Comparison of ENCODE assay signal across 28 cellular contexts in the genomic region with DNA sequence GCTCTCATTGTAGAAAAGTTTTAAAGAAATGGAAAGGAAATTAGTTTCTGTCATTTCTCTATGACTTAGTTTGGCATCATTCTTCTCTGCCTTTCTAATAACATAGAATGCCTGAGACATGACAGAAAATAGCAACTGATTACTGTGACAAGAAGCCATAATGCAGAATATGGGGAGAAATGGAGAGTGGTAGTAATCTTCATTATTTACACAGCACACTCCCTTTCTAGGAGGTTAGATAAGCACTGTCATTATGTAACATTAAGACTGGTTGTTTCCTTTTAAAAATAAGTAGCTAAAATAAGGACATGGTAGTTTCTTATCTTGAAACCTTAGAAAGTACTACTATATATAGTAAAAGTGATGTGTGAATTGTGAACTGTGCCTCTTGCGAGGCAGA.
"Had no signal": no experiment of that assay in that cellular context is flagged by ENCODE, and none has a peak within 500 bp of the region (broad histone marks: within the 10 kb centered on the region; RNA-seq: fewer than 3 reads in every experiment).

No MANE protein-coding gene starts in this region.

- DNase-seq: stimulated activated CD4-positive, alpha-beta T cell treated with anti-CD3 and anti-CD28 coated beads, Interleukin-2, amount 100 ng/mL, for 48 hours; stimulated activated CD4-positive, alpha-beta T cell treated with anti-CD3 and anti-CD28 coated beads, Interleukin-4, amount 100 ng/mL, for 1 hour; stimulated activated CD4-positive, alpha-beta T cell treated with anti-CD3 and anti-CD28 coated beads, Interleukin-4, amount 100 ng/mL, for 24 hours; stimulated activated CD4-positive, alpha-beta T cell treated with anti-CD3 and anti-CD28 coated beads, Interleukin-4, amount 100 ng/mL, for 4 hours; stimulated activated CD8-positive, alpha-beta memory T cell treated with anti-CD3 and anti-CD28 coated beads, Interleukin-4, amount 100 ng/mL, for 48 hours; stimulated activated naive B cell treated with anti-CD40 and anti-IgM and Interleukin-4, amounts not matched to agents 10 μg/mL and 1 μg/mL and 100 μg/mL, for 72 hours; stimulated activated naive CD4-positive, alpha-beta T cell; stimulated activated naive CD4-positive, alpha-beta T cell treated with Interleukin-2 at 50 U/mL for 16 hours; stimulated activated naive CD8-positive, alpha-beta T cell treated with anti-CD3 and anti-CD28 coated beads, Interleukin-15, amount 100 ng/mL, for 72 hours; stimulated activated naive CD8-positive, alpha-beta T cell treated with anti-CD3 and anti-CD28 coated beads, Interleukin-15, Interleukin-2, amounts not matched to agents 100 U/mL and 50 U/mL, for 24 hours; stomach; substantia nigra; testis; thyroid gland; tibial artery; transverse colon; trophoblast cell; upper lobe of left lung; upper lobe of right lung; uterus had no signal

- H3K27ac Mint-ChIP-seq: stimulated activated effector memory CD8-positive, alpha-beta T cell treated with anti-CD3 and anti-CD28 coated beads, Interleukin-12 subunit alpha, Interleukin-12 subunit beta, amount 100 ng/mL, for 72 hours; stimulated activated memory B cell treated with anti-CD40 and anti-IgM and Interleukin-4, amounts not matched to agents 10 μg/mL and 1 μg/mL and 100 μg/mL, for 72 hours; stimulated activated naive B cell treated with anti-CD40 and anti-IgM and Interleukin-4, amounts not matched to agents 10 μg/mL and 1 μg/mL and 100 μg/mL, for 72 hours; stimulated activated naive CD8-positive, alpha-beta T cell treated with anti-CD3 and anti-CD28 coated beads, Interleukin-15, amount 100 ng/mL, for 72 hours; stimulated activated naive CD8-positive, alpha-beta T cell treated with anti-CD3 and anti-CD28 coated beads, Interleukin-15, Interleukin-2, amounts not matched to agents 100 ng/mL and 50 ng/mL, for 24 hours; type B pancreatic cell had no signal

- H3K4me3 ChIP-seq: stomach, suprapubic skin, testis, thoracic aorta, thyroid gland, tibial artery, tibial nerve, transverse colon, upper lobe of left lung, upper lobe of right lung, uterus, vagina had no signal

- H3K27me3 Mint-ChIP-seq: stimulated activated memory B cell treated with anti-CD40 and anti-IgM and Interleukin-4, amounts not matched to agents 10 μg/mL and 1 μg/mL and 100 μg/mL, for 72 hours; stimulated activated naive B cell treated with anti-CD40 and anti-IgM and Interleukin-4, amounts not matched to agents 10 μg/mL and 1 μg/mL and 100 μg/mL, for 72 hours; stimulated activated naive CD8-positive, alpha-beta T cell treated with anti-CD3 and anti-CD28 coated beads, Interleukin-15, amount 100 ng/mL, for 72 hours; stimulated activated naive CD8-positive, alpha-beta T cell treated with anti-CD3 and anti-CD28 coated beads, Interleukin-15, Interleukin-2, amounts not matched to agents 100 ng/mL and 50 ng/mL, for 24 hours; type B pancreatic cell had no signal

- H3K36me3 Mint-ChIP-seq: stimulated activated effector memory CD8-positive, alpha-beta T cell treated with anti-CD3 and anti-CD28 coated beads, Interleukin-12 subunit alpha, Interleukin-12 subunit beta, amount 100 ng/mL, for 72 hours; stimulated activated memory B cell treated with anti-CD40 and anti-IgM and Interleukin-4, amounts not matched to agents 10 μg/mL and 1 μg/mL and 100 μg/mL, for 72 hours; stimulated activated naive B cell treated with anti-CD40 and anti-IgM and Interleukin-4, amounts not matched to agents 10 μg/mL and 1 μg/mL and 100 μg/mL, for 72 hours; type B pancreatic cell had no signal

- ATAC-seq: stimulated activated effector memory CD8-positive, alpha-beta T cell treated with anti-CD3 and anti-CD28 coated beads, Interleukin-12 subunit alpha, Interleukin-12 subunit beta, amount 100 ng/mL, for 72 hours; stimulated activated memory B cell treated with anti-CD40 and anti-IgM and Interleukin-4, amounts not matched to agents 10 μg/mL and 1 μg/mL and 100 μg/mL, for 72 hours; stimulated activated naive B cell treated with anti-CD40 and anti-IgM and Interleukin-4, amounts not matched to agents 10 μg/mL and 1 μg/mL and 100 μg/mL, for 72 hours; stimulated activated naive CD8-positive, alpha-beta T cell treated with anti-CD3 and anti-CD28 coated beads, Interleukin-15, amount 100 ng/mL, for 72 hours; stimulated activated naive CD8-positive, alpha-beta T cell treated with anti-CD3 and anti-CD28 coated beads, Interleukin-15, Interleukin-2, amounts not matched to agents 100 U/mL and 50 U/mL, for 24 hours; upper lobe of right lung had no signal

- H3K4me3 Mint-ChIP-seq: stimulated activated effector memory CD8-positive, alpha-beta T cell treated with anti-CD3 and anti-CD28 coated beads, Interleukin-12 subunit alpha, Interleukin-12 subunit beta, amount 100 ng/mL, for 72 hours; stimulated activated memory B cell treated with anti-CD40 and anti-IgM and Interleukin-4, amounts not matched to agents 10 μg/mL and 1 μg/mL and 100 μg/mL, for 72 hours; stimulated activated naive B cell treated with anti-CD40 and anti-IgM and Interleukin-4, amounts not matched to agents 10 μg/mL and 1 μg/mL and 100 μg/mL, for 72 hours; stimulated activated naive CD8-positive, alpha-beta T cell treated with anti-CD3 and anti-CD28 coated beads, Interleukin-15, amount 100 ng/mL, for 72 hours; stimulated activated naive CD8-positive, alpha-beta T cell treated with anti-CD3 and anti-CD28 coated beads, Interleukin-15, Interleukin-2, amounts not matched to agents 100 ng/mL and 50 ng/mL, for 24 hours; type B pancreatic cell had no signal

- H3K36me3 ChIP-seq: stomach, suprapubic skin, thoracic aorta, thyroid gland, tibial artery, tibial nerve, transverse colon, upper lobe of left lung, upper lobe of right lung, uterus, vagina had no signal

- H3K4me1 Mint-ChIP-seq: stimulated activated effector memory CD8-positive, alpha-beta T cell treated with anti-CD3 and anti-CD28 coated beads, Interleukin-12 subunit alpha, Interleukin-12 subunit beta, amount 100 ng/mL, for 72 hours; stimulated activated memory B cell treated with anti-CD40 and anti-IgM and Interleukin-4, amounts not matched to agents 10 μg/mL and 1 μg/mL and 100 μg/mL, for 72 hours; stimulated activated naive B cell treated with anti-CD40 and anti-IgM and Interleukin-4, amounts not matched to agents 10 μg/mL and 1 μg/mL and 100 μg/mL, for 72 hours; stimulated activated naive CD8-positive, alpha-beta T cell treated with anti-CD3 and anti-CD28 coated beads, Interleukin-15, amount 100 ng/mL, for 72 hours had no signal

- H3K9me3 ChIP-seq: suprapubic skin, testis, thoracic aorta, thyroid gland, tibial artery, tibial nerve, transverse colon, upper lobe of left lung, upper lobe of right lung, uterus, vagina had no signal

- H3K9me3 Mint-ChIP-seq: stimulated activated memory B cell treated with anti-CD40 and anti-IgM and Interleukin-4, amounts not matched to agents 10 μg/mL and 1 μg/mL and 100 μg/mL, for 72 hours; stimulated activated naive B cell treated with anti-CD40 and anti-IgM and Interleukin-4, amounts not matched to agents 10 μg/mL and 1 μg/mL and 100 μg/mL, for 72 hours; type B pancreatic cell had no signal

- H3K27me3 ChIP-seq: stomach, suprapubic skin, testis, thyroid gland, tibial artery, tibial nerve, transverse colon, upper lobe of left lung, upper lobe of right lung, uterus, vagina had no signal

- H3K27ac ChIP-seq: stomach, suprapubic skin, testis, thoracic aorta, thyroid gland, tibial artery, tibial nerve, transverse colon, upper lobe of left lung, upper lobe of right lung, uterus, vagina had no signal
